In genomic region chr11:120709808-120710207, GRCh38 we compare ENCODE assay signal across 12 cellular contexts.
DNase-seq lines count a peak whose midpoint lies in the region; ATAC-seq lines count a peak whose summit lies in the region.
"Had no signal": no experiment of that assay in that cellular context is flagged by ENCODE, and none has a peak within 500 bp of the region (broad histone marks: within the 10 kb centered on the region; RNA-seq: fewer than 3 reads in every experiment).

No MANE protein-coding gene starts in this region.

- H4K8ac ChIP-seq in mesenchymal stem cell (ENCODE audit: low read length), result no peak overlapping the region

- DNase-seq in mesenchymal stem cell (no peak), NCI-H2081 treated with DMSO at 0.1 percent for 48 hours (lab: John Stamatoyannopoulos, UW) (no peak), NCI-H2081 (lab: John Stamatoyannopoulos, UW) (no peak), Kasumi-1 (lab: John Stamatoyannopoulos, UW) (no peak)
- DNase-seq in activated naive CD4-positive, alpha-beta T cell treated with Interleukin-2 at 50 U/mL for 16 hours, result no peak
- DNase-seq: activated T-cell treated with anti-CD3 and anti-CD28 coated beads, Interleukin-2, amount 50 U/mL, for 72 hours; CD8-positive, alpha-beta memory T cell; Karpas-422 had no signal

- H2BK15ac ChIP-seq in mesenchymal stem cell (ENCODE audit: low read depth, poor library complexity, severe bottlenecking), result no peak overlapping the region

- no peak overlapping the region for H2AK5ac ChIP-seq in mesenchymal stem cell (ENCODE audit: low read length, severe bottlenecking)

- no peaks in the 10 kb centered on the region for H3K79me1 ChIP-seq in mesenchymal stem cell (replicated peaks; ENCODE audit: low read length, poor library complexity, severe bottlenecking)

- no peak overlapping the region for H2BK120ac ChIP-seq in mesenchymal stem cell (ENCODE audit: low read depth, low read length)

- H3K18ac ChIP-seq in mesenchymal stem cell (ENCODE audit: low read depth in 1 of 2, low read length in 2 of 2), result peak overlapping the region in 1 of 2 experiments; percentile 16

- 93% methylated on average over 7 of the region's 10 CpGs for WGBS in mesenchymal stem cell

- H4K91ac ChIP-seq in mesenchymal stem cell (ENCODE audit: low read length), result no peak overlapping the region

- H3K4me3 ChIP-seq in mesenchymal stem cell (ENCODE audit: insufficient read depth in 1 of 2, low read depth in 1 of 2, low read length in 2 of 2), result no peak overlapping the region
- H3K4me3 ChIP-seq: coronary artery had no signal

- H3K9ac ChIP-seq in mesenchymal stem cell (ENCODE audit: low read length), result peak overlapping the region; percentile 53

- H3K27me3 ChIP-seq in mesenchymal stem cell (ENCODE audit: control insufficient read depth in 1 of 2, insufficient read depth in 1 of 2, low read length in 2 of 2), result peaks cover 0 to 4% of the 10 kb centered on the region in 2 experiments

- H3K4ac ChIP-seq in mesenchymal stem cell (ENCODE audit: low read depth in 1 of 2, low read length in 2 of 2), result no peak overlapping the region

- no peak overlapping the region for H3K4me2 ChIP-seq in mesenchymal stem cell (ENCODE audit: low read length, poor library complexity, severe bottlenecking)

- no peak overlapping the region for H3K14ac ChIP-seq in mesenchymal stem cell (ENCODE audit: low read length in 2 of 2)

- peaks cover 22% of the 10 kb centered on the region for H3K9me3 ChIP-seq in mesenchymal stem cell (ENCODE audit: control insufficient read depth, low read length)

- H2AFZ ChIP-seq in mesenchymal stem cell (ENCODE audit: low read depth, low read length), result no peak overlapping the region

- H3K23ac ChIP-seq in mesenchymal stem cell (ENCODE audit: low read length in 2 of 2), result no peak overlapping the region

- peak overlapping the region; percentile 31 for H3K27ac ChIP-seq in mesenchymal stem cell (ENCODE audit: low read length, poor library complexity, severe bottlenecking)
- H3K27ac ChIP-seq: coronary artery had no signal

- no peaks in the 10 kb centered on the region for H3K36me3 ChIP-seq in mesenchymal stem cell (ENCODE audit: control insufficient read depth in 1 of 2, insufficient read depth in 2 of 2, low read depth in 1 of 2, low read length in 2 of 2)

- peak; percentile 86 for ATAC-seq in GM18519 (IDR thresholded peaks at IDR 0.05; ENCODE audit: low FRiP score, unreplicated experiment)
- ATAC-seq in GM21528 (IDR thresholded peaks at IDR 0.05; ENCODE audit: low FRiP score, unreplicated experiment), result peak; percentile 76
- peak; percentile 64 for ATAC-seq in HG03103 (IDR thresholded peaks at IDR 0.05; ENCODE audit: low read depth, unreplicated experiment)

- H2BK5ac ChIP-seq in mesenchymal stem cell (ENCODE audit: low read depth, low read length, poor library complexity, severe bottlenecking), result no peak overlapping the region

- H2BK12ac ChIP-seq in mesenchymal stem cell (ENCODE audit: low read length in 2 of 2), result peak overlapping the region; percentile 1 to 37

- H3K4me1 ChIP-seq in mesenchymal stem cell (ENCODE audit: control insufficient read depth, insufficient read depth, low read depth, low read length), result peaks cover 19% of the 10 kb centered on the region
